ENCODE assay signal across 15 cellular contexts in the genomic region with DNA sequence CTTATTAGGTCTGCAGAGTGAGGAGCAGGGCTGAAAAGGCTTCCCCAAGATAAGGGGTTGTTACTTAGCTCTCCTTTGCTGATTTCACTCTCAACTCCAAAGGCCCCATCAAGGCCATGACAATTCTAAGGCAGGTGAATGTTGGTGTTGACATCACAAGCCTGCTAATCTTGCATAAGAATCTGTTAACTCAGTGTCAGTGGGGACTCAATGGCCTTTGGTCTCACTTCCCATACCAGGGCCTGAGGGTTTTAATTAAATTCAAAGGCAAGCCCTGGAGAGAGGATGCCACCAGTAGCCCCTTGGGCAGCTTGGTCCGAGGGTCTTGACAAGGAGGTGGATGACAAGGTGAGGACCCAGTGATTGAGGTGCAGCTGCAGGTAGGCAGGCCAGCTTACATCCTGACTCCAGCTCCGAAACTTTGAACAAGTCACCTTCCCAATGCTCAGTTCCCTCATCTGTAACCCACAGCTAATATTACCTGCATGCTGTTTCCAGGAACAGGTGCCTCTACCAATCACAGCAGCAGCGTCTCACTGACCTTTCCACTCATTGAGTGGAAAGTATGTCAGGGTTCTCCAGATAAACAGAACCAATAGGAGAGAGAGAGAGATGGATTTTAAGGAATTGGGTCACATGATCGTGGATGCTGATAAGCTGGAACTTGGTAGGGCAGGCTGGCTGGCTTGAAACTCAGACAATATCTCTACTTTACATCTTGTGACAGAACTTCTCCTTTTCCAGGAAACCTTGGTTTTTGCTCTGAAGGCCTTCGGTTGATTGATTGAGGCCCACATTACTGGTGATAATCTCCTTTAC. TPM values are rescaled to one million over a fixed set of nuclear protein-coding genes. Genes with fewer than 3 reads are reported as not detected.
DNase-seq lines count a peak whose midpoint lies in the region; ATAC-seq, FAIRE-seq and TF ChIP-seq lines count a peak whose summit lies in the region.
"Had no signal": no experiment of that assay in that cellular context is flagged by ENCODE, and none has a peak within 500 bp of the region (broad histone marks: within the 10 kb centered on the region; RNA-seq: fewer than 3 reads in every experiment).

No MANE protein-coding gene starts in this region.

- no peaks in the 10 kb centered on the region for H3K36me3 ChIP-seq in Caco-2 (ENCODE audit: control insufficient read depth, insufficient read depth, low read length)
- no peaks in the 10 kb centered on the region for H3K36me3 ChIP-seq in HepG2 (replicated peaks in 1 of 2; ENCODE audit: control insufficient read depth in 1 of 2, insufficient read depth in 2 of 2, low read length in 2 of 2)

- no peaks in the 10 kb centered on the region for H3K36me3 Mint-ChIP-seq in Caco-2 (ENCODE audit: insufficient read depth, unreplicated experiment)

- H3K27me3 ChIP-seq in Caco-2 (replicated peaks; ENCODE audit: control insufficient read depth, insufficient read depth, low read length), result no peaks in the 10 kb centered on the region
- peaks cover 0 to 3% of the 10 kb centered on the region in 2 experiments; a peak in 1 of 5 replicates for H3K27me3 ChIP-seq in HepG2 (ENCODE audit: control insufficient read depth in 1 of 2, insufficient read depth in 2 of 2, low read length in 2 of 2)

- CTCF ChIA-PET in Caco-2 (lab: Charles Lee) (interaction anchor here (1.1 kb wide), 1 partner anchor 34 kb away, joined by 12 read pairs; the partner anchor contains the start of gene POC1A), HepG2 (lab: Yijun Ruan, JAX; ENCODE audit: low intra/inter-chr PET ratio, low total read pairs) (no interaction called here)

- H3K27ac ChIP-seq in HepG2 (ENCODE audit: extremely low read length, insufficient read depth, low read length), result no peak overlapping the region
- H3K27ac ChIP-seq: PC-9 had no signal

- TF ChIP-seq CTCF in Caco-2 (IDR thresholded peaks at IDR 0.05; ENCODE audit: insufficient read depth in 1 of 2, low read depth in 1 of 2, low read length in 1 of 2, severe bottlenecking in 1 of 2, unreplicated experiment in 1 of 2) (no peak), HepG2 (CRISPR knock-in tag; IDR thresholded peaks at IDR 0.05) (no peak)

- H3K4me3 Mint-ChIP-seq in Caco-2 (ENCODE audit: unreplicated experiment), result no peak overlapping the region
- H3K4me3 Mint-ChIP-seq: neural crest cell had no signal

- intact Hi-C loops in Caco-2 (cut with micrococcal nuclease; ENCODE audit: unreplicated experiment), result no loop called here
- intact Hi-C loops in HepG2 (cut with micrococcal nuclease; ENCODE audit: unreplicated experiment), result no loop called here

- H3K9ac ChIP-seq in HepG2 (ENCODE audit: insufficient read depth, low read depth, low read length), result no peak overlapping the region

- WGBS in HepG2 (ENCODE audit: low lambda C conversion rate), result 29% methylated on average over 3 of the region's 5 CpGs

- ATAC-seq in HepG2 (peak; percentile 44), HG02884 (IDR thresholded peaks at IDR 0.05; ENCODE audit: unreplicated experiment) (no peak), GM21360 (IDR thresholded peaks at IDR 0.05; ENCODE audit: unreplicated experiment) (no peak)

- no peaks in the 10 kb centered on the region for H3K27me3 Mint-ChIP-seq in Caco-2 (ENCODE audit: insufficient read depth, unreplicated experiment)

- peak; percentile 39 to 47 for DNase-seq in Caco-2
- DNase-seq in SKM-1 (lab: John Stamatoyannopoulos, UW; ENCODE audit: unreplicated experiment), result peak; percentile 52
- DNase-seq in HepG2 (ENCODE audit: low spot score), result peak; percentile 42
- DNase-seq in COLO668 (lab: John Stamatoyannopoulos, UW; ENCODE audit: unreplicated experiment), result no peak
- DNase-seq: cortex of kidney, foreskin fibroblast, NCI-H2081 treated with DMSO at 0.1 percent for 48 hours, PC-9, T1000 had no signal

- H3K4me3 ChIP-seq in Caco-2 (ENCODE audit: low read depth, low read length), result no peak overlapping the region
- H3K4me3 ChIP-seq in HepG2 (replicated peaks in 1 of 3; ENCODE audit: insufficient read depth in 1 of 3, low read depth in 2 of 3, low read length in 3 of 3), result no peak overlapping the region
- H3K4me3 ChIP-seq: PC-9 had no signal

- no peak overlapping the region for H2AFZ ChIP-seq in HepG2 (ENCODE audit: low read length)
- H2AFZ ChIP-seq: PC-9 had no signal

- H3K9me3 ChIP-seq in Caco-2, result no peaks in the 10 kb centered on the region
- H3K9me3 ChIP-seq in HepG2 (ENCODE audit: low read length), result no peaks in the 10 kb centered on the region

- H3K4me1 ChIP-seq in Caco-2 (peaks cover 18% of the 10 kb centered on the region), HepG2 (ENCODE audit: insufficient read depth, low read length) (peaks cover 64% of the 10 kb centered on the region)

- BruUV-seq in Caco-2 (replicated peaks; lab: Mats Ljungman, UMichigan), result no TSS peak
- no TSS peak for BruUV-seq in HepG2 (replicated peaks; lab: Mats Ljungman, UMichigan)

- H3K4me1 Mint-ChIP-seq in Caco-2 (ENCODE audit: low read depth, unreplicated experiment), result peaks cover 6% of the 10 kb centered on the region

- no peaks in the 10 kb centered on the region for H3K9me3 Mint-ChIP-seq in Caco-2 (ENCODE audit: unreplicated experiment)
- H3K9me3 Mint-ChIP-seq: neural crest cell had no signal

- no peak for TF ChIP-seq POLR2A in HepG2 (IDR thresholded peaks at IDR 0.05; ENCODE audit: insufficient read depth in 1 of 2, low read depth in 2 of 2, low read length in 2 of 2)

- H3K79me2 ChIP-seq in HepG2 (ENCODE audit: insufficient read depth, low read length), result no peaks in the 10 kb centered on the region

- TF ChIP-seq EP300 in HepG2 (IDR thresholded peaks at IDR 0.05; ENCODE audit: low read depth in 2 of 2, low read length in 2 of 2), result no peak
- TF ChIP-seq EP300 in HepG2 (CRISPR knock-in tag; IDR thresholded peaks at IDR 0.05; ENCODE audit: borderline replicate concordance), result no peak

- H3K27ac Mint-ChIP-seq in Caco-2 (ENCODE audit: unreplicated experiment), result peak overlapping the region; percentile 26

- in situ Hi-C loops in HepG2 (cut with HindIII; ENCODE audit: extremely low pct_ligation_motif_present, low pct_unique_long_range_greater_than_20kb), result no loop called here

- no peak for TF ChIP-seq RAD21 in HepG2 (CRISPR knock-in tag; IDR thresholded peaks at IDR 0.05)

- POLR2A ChIA-PET in Caco-2 (lab: Charles Lee) (interaction anchor here (1.0 kb wide), 1 partner anchor 34 kb away, joined by 3 read pairs; the partner anchor contains the start of gene POC1A), HepG2 (lab: Yijun Ruan, JAX) (interaction anchor here (0.9 to 1.6 kb wide), 3 partner anchors 8 to 22 kb away, joined by 3 to 8 read pairs (median 3); no protein-coding TSS in a partner anchor)

- peak overlapping the region; percentile 55 for H3K4me2 ChIP-seq in HepG2 (ENCODE audit: low read depth, low read length)
- H3K4me2 ChIP-seq: PC-9 had no signal

- no peaks in the 10 kb centered on the region for H4K20me1 ChIP-seq in HepG2 (ENCODE audit: insufficient read depth, low read length)

- peak; percentile 26 for FAIRE-seq in HepG2 (lab: Jason Lieb, UNC)
- FAIRE-seq: GM18507 had no signal

RNA-seq across cellular contexts. Expression of gene ALAS1, which starts 9.2 kb away (rescaled TPM):
- 53.1 and 60.0 TPM in 2 replicates for total RNA-seq in Caco-2 (2022)
- total RNA-seq in HepG2 (2016; rRNA removed; fragmentation: Illumina TruSeq; extraction: Trizol), result 36.0 and 40.2 TPM in 2 replicates
- 9.6 and 11.6 TPM in 2 replicates for total RNA-seq in HepG2 (2016; cell fraction: cytosol; rRNA removed; fragmentation: Illumina TruSeq; extraction: Trizol; ENCODE audit: low read depth)
- 33.6 and 35.3 TPM in 2 replicates for total RNA-seq in HepG2 (2016; cell fraction: insoluble cytoplasmic fraction; rRNA removed; fragmentation: Illumina TruSeq; extraction: Trizol)
- total RNA-seq in HepG2 (2016; cell fraction: membrane; rRNA removed; fragmentation: Illumina TruSeq; extraction: Trizol), result 14.0 and 14.5 TPM in 2 replicates
- 16.9 and 18.1 TPM in 2 replicates for total RNA-seq in HepG2 (2016; cell fraction: nucleus; rRNA removed; fragmentation: Illumina TruSeq; extraction: Trizol)
- polyA plus RNA-seq in HepG2 (2011; rRNA removed), result 39.0 and 43.2 TPM in 2 replicates
- 41.2 and 50.6 TPM in 2 replicates for polyA plus RNA-seq in HepG2 (2011; cell fraction: cytosol; rRNA removed)
- 30.0 and 30.9 TPM in 2 replicates for polyA plus RNA-seq in HepG2 (2011; cell fraction: nucleus; rRNA removed)
- polyA plus RNA-seq in HepG2 (2012), result 19.8 and 27.7 TPM in 2 replicates
- 3.9 and 4.3 TPM in 2 replicates for polyA plus RNA-seq in HepG2 (2016; cell fraction: cytosol; fragmentation: Illumina TruSeq; extraction: Trizol; ENCODE audit: low read depth)
- polyA plus RNA-seq in HepG2 (2016; cell fraction: insoluble cytoplasmic fraction; fragmentation: Illumina TruSeq; extraction: Trizol; ENCODE audit: low read depth), result 27.6 and 42.4 TPM in 2 replicates
- polyA plus RNA-seq in HepG2 (2016; cell fraction: membrane; fragmentation: Illumina TruSeq; extraction: Trizol; ENCODE audit: low read depth), result 6.8 and 7.1 TPM in 2 replicates
- polyA plus RNA-seq in HepG2 (2016; cell fraction: nucleus; fragmentation: Illumina TruSeq; extraction: Trizol; ENCODE audit: insufficient read depth, low read depth), result 26.7 and 30.3 TPM in 2 replicates
- 49.6 and 54.7 TPM in 2 replicates for polyA minus RNA-seq in HepG2 (2011; rRNA and poly(A)+ RNA removed; ENCODE audit: low replicate concordance)
- polyA minus RNA-seq in HepG2 (2011; cell fraction: cytosol; rRNA and poly(A)+ RNA removed), result 23.9 and 26.4 TPM in 2 replicates
- 17.3 and 19.0 TPM in 2 replicates for polyA minus RNA-seq in HepG2 (2011; cell fraction: nucleus; rRNA and poly(A)+ RNA removed)

RNA-seq across cellular contexts. Expression of gene POC1A, which starts 34.6 kb away (rescaled TPM):
- total RNA-seq in Caco-2 (2022) (28.3 and 32.2 TPM in 2 replicates), HepG2 (2016; rRNA removed; fragmentation: Illumina TruSeq; extraction: Trizol) (20.0 and 22.5 TPM in 2 replicates)
- total RNA-seq in HepG2 (2016; cell fraction: cytosol; rRNA removed; fragmentation: Illumina TruSeq; extraction: Trizol; ENCODE audit: low read depth), result 13.9 and 15.5 TPM in 2 replicates
- 20.6 and 21.0 TPM in 2 replicates for total RNA-seq in HepG2 (2016; cell fraction: insoluble cytoplasmic fraction; rRNA removed; fragmentation: Illumina TruSeq; extraction: Trizol)
- 24.6 and 24.9 TPM in 2 replicates for total RNA-seq in HepG2 (2016; cell fraction: membrane; rRNA removed; fragmentation: Illumina TruSeq; extraction: Trizol)
- total RNA-seq in HepG2 (2016; cell fraction: nucleus; rRNA removed; fragmentation: Illumina TruSeq; extraction: Trizol), result 11.2 and 11.3 TPM in 2 replicates
- 12.6 and 14.6 TPM in 2 replicates for polyA plus RNA-seq in HepG2 (2011; rRNA removed)
- 9.9 and 16.4 TPM in 2 replicates for polyA plus RNA-seq in HepG2 (2011; cell fraction: cytosol; rRNA removed)
- 9.4 and 12.5 TPM in 2 replicates for polyA plus RNA-seq in HepG2 (2011; cell fraction: nucleus; rRNA removed)
- 5.8 and 9.6 TPM in 2 replicates for polyA plus RNA-seq in HepG2 (2012)
- polyA plus RNA-seq in HepG2 (2016; cell fraction: cytosol; fragmentation: Illumina TruSeq; extraction: Trizol; ENCODE audit: low read depth), result 18.4 and 20.8 TPM in 2 replicates
- 22.6 and 26.9 TPM in 2 replicates for polyA plus RNA-seq in HepG2 (2016; cell fraction: insoluble cytoplasmic fraction; fragmentation: Illumina TruSeq; extraction: Trizol; ENCODE audit: low read depth)
- 23.5 and 25.2 TPM in 2 replicates for polyA plus RNA-seq in HepG2 (2016; cell fraction: membrane; fragmentation: Illumina TruSeq; extraction: Trizol; ENCODE audit: low read depth)
- polyA plus RNA-seq in HepG2 (2016; cell fraction: nucleus; fragmentation: Illumina TruSeq; extraction: Trizol; ENCODE audit: insufficient read depth, low read depth), result 16.5 and 16.9 TPM in 2 replicates
- 35.8 and 64.7 TPM in 2 replicates for polyA minus RNA-seq in HepG2 (2011; rRNA and poly(A)+ RNA removed; ENCODE audit: low replicate concordance)
- 4.6 and 7.1 TPM in 2 replicates for polyA minus RNA-seq in HepG2 (2011; cell fraction: cytosol; rRNA and poly(A)+ RNA removed)
- 8.0 TPM in 2 replicates for polyA minus RNA-seq in HepG2 (2011; cell fraction: nucleus; rRNA and poly(A)+ RNA removed)

RNA-seq across cellular contexts. Expression of gene TLR9, which starts 36.6 kb away (rescaled TPM):
- total RNA-seq in Caco-2 (2022) (not detected in 2 replicates), HepG2 (2016; rRNA removed; fragmentation: Illumina TruSeq; extraction: Trizol) (not detected in 2 replicates)
- not detected in 2 replicates for total RNA-seq in HepG2 (2016; cell fraction: cytosol; rRNA removed; fragmentation: Illumina TruSeq; extraction: Trizol; ENCODE audit: low read depth)
- not detected in 2 replicates for total RNA-seq in HepG2 (2016; cell fraction: insoluble cytoplasmic fraction; rRNA removed; fragmentation: Illumina TruSeq; extraction: Trizol)
- total RNA-seq in HepG2 (2016; cell fraction: membrane; rRNA removed; fragmentation: Illumina TruSeq; extraction: Trizol), result not detected in 2 replicates
- total RNA-seq in HepG2 (2016; cell fraction: nucleus; rRNA removed; fragmentation: Illumina TruSeq; extraction: Trizol), result not detected in 2 replicates
- 0.08 TPM in 1 of 2 replicates, not detected in the other for polyA plus RNA-seq in HepG2 (2011; rRNA removed)
- 0.01 TPM in 2 replicates for polyA plus RNA-seq in HepG2 (2011; cell fraction: cytosol; rRNA removed)
- 0.88 and 0.95 TPM in 2 replicates for polyA plus RNA-seq in HepG2 (2011; cell fraction: nucleus; rRNA removed)
- 0.31 TPM in 1 of 2 replicates, not detected in the other for polyA plus RNA-seq in HepG2 (2012)
- polyA plus RNA-seq in HepG2 (2016; cell fraction: cytosol; fragmentation: Illumina TruSeq; extraction: Trizol; ENCODE audit: low read depth), result not detected in 2 replicates
- not detected in 2 replicates for polyA plus RNA-seq in HepG2 (2016; cell fraction: insoluble cytoplasmic fraction; fragmentation: Illumina TruSeq; extraction: Trizol; ENCODE audit: low read depth)
- polyA plus RNA-seq in HepG2 (2016; cell fraction: membrane; fragmentation: Illumina TruSeq; extraction: Trizol; ENCODE audit: low read depth), result not detected in 2 replicates
- polyA plus RNA-seq in HepG2 (2016; cell fraction: nucleus; fragmentation: Illumina TruSeq; extraction: Trizol; ENCODE audit: insufficient read depth, low read depth), result not detected in 2 replicates
- polyA minus RNA-seq in HepG2 (2011; rRNA and poly(A)+ RNA removed; ENCODE audit: low replicate concordance), result 0.14 TPM in 1 of 2 replicates, not detected in the other
- not detected in 2 replicates for polyA minus RNA-seq in HepG2 (2011; cell fraction: cytosol; rRNA and poly(A)+ RNA removed)
- polyA minus RNA-seq in HepG2 (2011; cell fraction: nucleus; rRNA and poly(A)+ RNA removed), result 0.25 and 0.26 TPM in 2 replicates
- total RNA-seq: Daoy, kidney epithelial cell, neural crest cell had no signal

RNA-seq across cellular contexts. Expression of gene TWF2, which starts 50.2 kb away (rescaled TPM):
- total RNA-seq in Caco-2 (2022) (29.9 and 30.5 TPM in 2 replicates), HepG2 (2016; rRNA removed; fragmentation: Illumina TruSeq; extraction: Trizol) (45.5 and 49.1 TPM in 2 replicates)
- total RNA-seq in HepG2 (2016; cell fraction: cytosol; rRNA removed; fragmentation: Illumina TruSeq; extraction: Trizol; ENCODE audit: low read depth), result 9.3 and 10.4 TPM in 2 replicates
- total RNA-seq in HepG2 (2016; cell fraction: insoluble cytoplasmic fraction; rRNA removed; fragmentation: Illumina TruSeq; extraction: Trizol), result 46.7 and 47.5 TPM in 2 replicates
- 18.1 and 19.8 TPM in 2 replicates for total RNA-seq in HepG2 (2016; cell fraction: membrane; rRNA removed; fragmentation: Illumina TruSeq; extraction: Trizol)
- total RNA-seq in HepG2 (2016; cell fraction: nucleus; rRNA removed; fragmentation: Illumina TruSeq; extraction: Trizol), result 19.0 and 20.5 TPM in 2 replicates
- polyA plus RNA-seq in HepG2 (2011; rRNA removed), result 108 and 123 TPM in 2 replicates
- 139 and 201 TPM in 2 replicates for polyA plus RNA-seq in HepG2 (2011; cell fraction: cytosol; rRNA removed)
- polyA plus RNA-seq in HepG2 (2011; cell fraction: nucleus; rRNA removed), result 105 and 112 TPM in 2 replicates
- polyA plus RNA-seq in HepG2 (2012), result 63.2 and 85.2 TPM in 2 replicates
- 10.6 and 11.3 TPM in 2 replicates for polyA plus RNA-seq in HepG2 (2016; cell fraction: cytosol; fragmentation: Illumina TruSeq; extraction: Trizol; ENCODE audit: low read depth)
- polyA plus RNA-seq in HepG2 (2016; cell fraction: insoluble cytoplasmic fraction; fragmentation: Illumina TruSeq; extraction: Trizol; ENCODE audit: low read depth), result 55.3 and 58.3 TPM in 2 replicates
- polyA plus RNA-seq in HepG2 (2016; cell fraction: membrane; fragmentation: Illumina TruSeq; extraction: Trizol; ENCODE audit: low read depth), result 16.1 and 16.9 TPM in 2 replicates
- 37.2 and 39.4 TPM in 2 replicates for polyA plus RNA-seq in HepG2 (2016; cell fraction: nucleus; fragmentation: Illumina TruSeq; extraction: Trizol; ENCODE audit: insufficient read depth, low read depth)
- 46.6 and 135 TPM in 2 replicates for polyA minus RNA-seq in HepG2 (2011; rRNA and poly(A)+ RNA removed; ENCODE audit: low replicate concordance)
- 84.6 and 87.5 TPM in 2 replicates for polyA minus RNA-seq in HepG2 (2011; cell fraction: cytosol; rRNA and poly(A)+ RNA removed)
- 18.5 and 25.0 TPM in 2 replicates for polyA minus RNA-seq in HepG2 (2011; cell fraction: nucleus; rRNA and poly(A)+ RNA removed)

RNA-seq across cellular contexts. Expression of gene PPM1M, which starts 56.8 kb away (rescaled TPM):
- total RNA-seq in Caco-2 (2022) (6.7 and 8.3 TPM in 2 replicates), HepG2 (2016; rRNA removed; fragmentation: Illumina TruSeq; extraction: Trizol) (1.5 and 2.5 TPM in 2 replicates)
- 0.91 and 1.1 TPM in 2 replicates for total RNA-seq in HepG2 (2016; cell fraction: cytosol; rRNA removed; fragmentation: Illumina TruSeq; extraction: Trizol; ENCODE audit: low read depth)
- 2.2 and 2.4 TPM in 2 replicates for total RNA-seq in HepG2 (2016; cell fraction: insoluble cytoplasmic fraction; rRNA removed; fragmentation: Illumina TruSeq; extraction: Trizol)
- total RNA-seq in HepG2 (2016; cell fraction: membrane; rRNA removed; fragmentation: Illumina TruSeq; extraction: Trizol), result 2.7 and 3.5 TPM in 2 replicates
- total RNA-seq in HepG2 (2016; cell fraction: nucleus; rRNA removed; fragmentation: Illumina TruSeq; extraction: Trizol), result 2.0 and 2.1 TPM in 2 replicates
- 5.9 and 6.9 TPM in 2 replicates for polyA plus RNA-seq in HepG2 (2011; rRNA removed)
- 4.4 and 5.2 TPM in 2 replicates for polyA plus RNA-seq in HepG2 (2011; cell fraction: cytosol; rRNA removed)
- 20.6 and 21.3 TPM in 2 replicates for polyA plus RNA-seq in HepG2 (2011; cell fraction: nucleus; rRNA removed)
- polyA plus RNA-seq in HepG2 (2012), result 4.0 and 4.5 TPM in 2 replicates
- 0.99 and 1.1 TPM in 2 replicates for polyA plus RNA-seq in HepG2 (2016; cell fraction: cytosol; fragmentation: Illumina TruSeq; extraction: Trizol; ENCODE audit: low read depth)
- polyA plus RNA-seq in HepG2 (2016; cell fraction: insoluble cytoplasmic fraction; fragmentation: Illumina TruSeq; extraction: Trizol; ENCODE audit: low read depth), result 2.0 and 2.3 TPM in 2 replicates
- 2.3 and 2.5 TPM in 2 replicates for polyA plus RNA-seq in HepG2 (2016; cell fraction: membrane; fragmentation: Illumina TruSeq; extraction: Trizol; ENCODE audit: low read depth)
- 3.6 and 4.3 TPM in 2 replicates for polyA plus RNA-seq in HepG2 (2016; cell fraction: nucleus; fragmentation: Illumina TruSeq; extraction: Trizol; ENCODE audit: insufficient read depth, low read depth)
- 8.9 and 14.9 TPM in 2 replicates for polyA minus RNA-seq in HepG2 (2011; rRNA and poly(A)+ RNA removed; ENCODE audit: low replicate concordance)
- 1.5 and 1.9 TPM in 2 replicates for polyA minus RNA-seq in HepG2 (2011; cell fraction: cytosol; rRNA and poly(A)+ RNA removed)
- 2.7 and 3.7 TPM in 2 replicates for polyA minus RNA-seq in HepG2 (2011; cell fraction: nucleus; rRNA and poly(A)+ RNA removed)
